In genomic region chr2:237575869-237576862, GRCh38 we compare ENCODE assay signal across 1 cellular context.
TF ChIP-seq lines count a peak whose summit lies in the region.

No MANE protein-coding gene starts in this region.

TF ChIP-seq in HCT116, 20 proteins besides CTCF, POLR2A, EP300 and RAD21:
- no peak for TF ChIP-seq ELF1 (IDR thresholded peaks at IDR 0.05; ENCODE audit: borderline replicate concordance, low read depth)
